ENCODE assay signal across 11 cellular contexts in genomic region chr22:35437038-35437437, GRCh38. TPM values are rescaled to one million over a fixed set of nuclear protein-coding genes. Genes with fewer than 3 reads are reported as not detected.
A peak's percentile ranks its signal among the peaks of the same experiment; 100 is the strongest.
DNase-seq lines count a peak whose midpoint lies in the region.
"Had no signal": no experiment of that assay in that cellular context is flagged by ENCODE, and none has a peak within 500 bp of the region (broad histone marks: within the 10 kb centered on the region; RNA-seq: fewer than 3 reads in every experiment).

No MANE protein-coding gene starts in this region.

- no peak overlapping the region for H3K23ac ChIP-seq in mesenchymal stem cell (ENCODE audit: low read length in 2 of 2)

- H2BK15ac ChIP-seq in mesenchymal stem cell (ENCODE audit: low read depth, poor library complexity, severe bottlenecking) = peak overlapping the region; percentile 38

- H3K14ac ChIP-seq in mesenchymal stem cell (ENCODE audit: low read length in 2 of 2) = no peak overlapping the region

- no peak overlapping the region for H4K91ac ChIP-seq in mesenchymal stem cell (ENCODE audit: low read length)

- H3K27ac ChIP-seq in SJCRH30 (no peak overlapping the region), mesenchymal stem cell (ENCODE audit: low read length, poor library complexity, severe bottlenecking) (no peak overlapping the region)
- H3K27ac ChIP-seq: BLaER1, parathyroid adenoma had no signal

- H3K4me2 ChIP-seq in mesenchymal stem cell (ENCODE audit: low read length, poor library complexity, severe bottlenecking) = no peak overlapping the region
- H3K4me2 ChIP-seq: BLaER1 had no signal

- H3K36me3 ChIP-seq in SJCRH30 (peaks cover 8% of the 10 kb centered on the region), mesenchymal stem cell (ENCODE audit: control insufficient read depth in 1 of 2, insufficient read depth in 2 of 2, low read depth in 1 of 2, low read length in 2 of 2) (peaks cover 7 to 24% of the 10 kb centered on the region in 2 experiments)

- H3K79me1 ChIP-seq in mesenchymal stem cell (replicated peaks; ENCODE audit: low read length, poor library complexity, severe bottlenecking) = no peaks in the 10 kb centered on the region

- H3K4me1 ChIP-seq in SJCRH30 (no peaks in the 10 kb centered on the region), mesenchymal stem cell (ENCODE audit: control insufficient read depth, insufficient read depth, low read depth, low read length) (no peaks in the 10 kb centered on the region)
- H3K4me1 ChIP-seq: parathyroid adenoma had no signal

- no peak overlapping the region for H2BK120ac ChIP-seq in mesenchymal stem cell (ENCODE audit: low read depth, low read length)

- DNase-seq in activated CD4-positive, alpha-beta T cell treated with anti-CD3 and anti-CD28 coated beads, Interleukin-2, amount 50 U/mL, for 48 hours = peak; percentile 21 to 22
- DNase-seq in activated CD4-positive, alpha-beta T cell treated with anti-CD3 and anti-CD28 coated beads for 4 hours = no peak
- DNase-seq in GM19240 (ENCODE audit: insufficient read length, low spot score) = peak; percentile 21
- peak; percentile 36 to 54 for DNase-seq in SJCRH30
- no peak for DNase-seq in mesenchymal stem cell
- no peak for DNase-seq in hippocampal formation (lab: John Stamatoyannopoulos, UW)
- no peak for DNase-seq in NCI-H1930 (lab: John Stamatoyannopoulos, UW)
- DNase-seq in NCI-H748 (lab: John Stamatoyannopoulos, UW; ENCODE audit: unreplicated experiment) = no peak
- DNase-seq: NCI-H1417 treated with DMSO at 0.1 percent for 48 hours had no signal

- no peak overlapping the region for H2AFZ ChIP-seq in mesenchymal stem cell (ENCODE audit: low read depth, low read length)
- H2AFZ ChIP-seq: parathyroid adenoma had no signal

- no peak overlapping the region for H2BK5ac ChIP-seq in mesenchymal stem cell (ENCODE audit: low read depth, low read length, poor library complexity, severe bottlenecking)

- H3K4ac ChIP-seq in mesenchymal stem cell (ENCODE audit: low read depth in 1 of 2, low read length in 2 of 2) = no peak overlapping the region

- peak overlapping the region; percentile 61 for H4K8ac ChIP-seq in mesenchymal stem cell (ENCODE audit: low read length)

- H3K9me3 ChIP-seq in SJCRH30 (replicated peaks) = no peaks in the 10 kb centered on the region
- peaks cover 16% of the 10 kb centered on the region for H3K9me3 ChIP-seq in mesenchymal stem cell (ENCODE audit: control insufficient read depth, low read length)

- no peak overlapping the region for H3K9ac ChIP-seq in mesenchymal stem cell (ENCODE audit: low read length)
- H3K9ac ChIP-seq: BLaER1, parathyroid adenoma had no signal

- H2BK12ac ChIP-seq in mesenchymal stem cell (ENCODE audit: low read length in 2 of 2) = no peak overlapping the region

- H3K4me3 ChIP-seq in SJCRH30 (no peak overlapping the region), mesenchymal stem cell (ENCODE audit: insufficient read depth in 1 of 2, low read depth in 1 of 2, low read length in 2 of 2) (no peak overlapping the region)
- H3K4me3 ChIP-seq: BLaER1 had no signal

- H2AK5ac ChIP-seq in mesenchymal stem cell (ENCODE audit: low read length, severe bottlenecking) = no peak overlapping the region

- H3K27me3 ChIP-seq in SJCRH30 (no peaks in the 10 kb centered on the region), mesenchymal stem cell (ENCODE audit: control insufficient read depth in 1 of 2, insufficient read depth in 1 of 2, low read length in 2 of 2) (no peaks in the 10 kb centered on the region)
- H3K27me3 ChIP-seq: BLaER1 had no signal

- 82% methylated on average over 1 of the region's 1 CpG for WGBS in mesenchymal stem cell

- no peak overlapping the region for H3K18ac ChIP-seq in mesenchymal stem cell (ENCODE audit: low read depth in 1 of 2, low read length in 2 of 2)

RNA-seq across cellular contexts. Expression of gene MCM5, which starts 37.1 kb away (rescaled TPM):
- 106 and 109 TPM in 2 replicates for total RNA-seq in SJCRH30 (2014; rRNA removed; shearing (Covaris generic))
- polyA plus RNA-seq in mesenchymal stem cell (2013, experiment 1 of 2) = 6.9 TPM
- 7.5 TPM for polyA plus RNA-seq in mesenchymal stem cell (2013, experiment 2 of 2)

RNA-seq across cellular contexts. Expression of gene HMOX1, which starts 56.1 kb away (rescaled TPM):
- total RNA-seq in SJCRH30 (2014; rRNA removed; shearing (Covaris generic)) = 4.6 and 5.1 TPM in 2 replicates
- polyA plus RNA-seq in mesenchymal stem cell (2013, experiment 1 of 2) = 24.1 TPM
- polyA plus RNA-seq in mesenchymal stem cell (2013, experiment 2 of 2) = 24.2 TPM

Comparison
In these comparisons a context has a peak if more than half of its experiments do, and no peak if none do; other contexts are left out.
1. DNase-seq: peak in activated CD4-positive, alpha-beta T cell treated with anti-CD3 and anti-CD28 coated beads, Interleukin-2, amount 50 U/mL, for 48 hours (2 of 2), GM19240 (single experiment) and SJCRH30 (2 of 2); none in activated CD4-positive, alpha-beta T cell treated with anti-CD3 and anti-CD28 coated beads for 4 hours (0 of 2), mesenchymal stem cell (single experiment), hippocampal formation (0 of 2), NCI-H1930 (0 of 2) and NCI-H748 (single experiment).